ENCODE assay signal across 16 cellular contexts in genomic region chr13:23674795-23675640, GRCh38.
DNase-seq lines count a peak whose midpoint lies in the region; ATAC-seq, FAIRE-seq and TF ChIP-seq lines count a peak whose summit lies in the region.
"Had no signal": no experiment of that assay in that cellular context is flagged by ENCODE, and none has a peak within 500 bp of the region (broad histone marks: within the 10 kb centered on the region; RNA-seq: fewer than 3 reads in every experiment).

No MANE protein-coding gene starts in this region.

- no peak overlapping the region for H3K27ac ChIP-seq in left lung

- H3K27me3 ChIP-seq in left lung: no peaks in the 10 kb centered on the region

- peaks cover 21% of the 10 kb centered on the region for H3K36me3 Mint-ChIP-seq in WTC11

- no peak overlapping the region for H3K4me3 ChIP-seq in AG09309 (ENCODE audit: control insufficient read depth, low read depth, low read length)
- H3K4me3 ChIP-seq in fibroblast of villous mesenchyme (ENCODE audit: low read depth, low read length): no peak overlapping the region
- no peak overlapping the region for H3K4me3 ChIP-seq in left lung
- H3K4me3 ChIP-seq: lung had no signal

- TF ChIP-seq POLR2A in H54 (IDR thresholded peaks at IDR 0.05; ENCODE audit: low read depth, low read length): no peak

- no peaks in the 10 kb centered on the region for H3K36me3 ChIP-seq in left lung

- H3K4me1 Mint-ChIP-seq in WTC11: peaks cover 18% of the 10 kb centered on the region
- H3K4me1 Mint-ChIP-seq: activated B cell treated with CpG ODN at 0.5 μM for 24 hours had no signal

- DNase-seq in AG09309 (ENCODE audit: low read depth) (peak; percentile 46), HCEC 1CT (peak; percentile 94), WTC11 (ENCODE audit: low spot score) (no peak), fibroblast of villous mesenchyme (ENCODE audit: low read depth) (peak; percentile 90), left lung (no peak), H54 (ENCODE audit: insufficient read length, low spot score) (no peak), cerebellum (ENCODE audit: low spot score) (no peak)
- DNase-seq: activated B cell treated with CpG ODN at 0.5 μM for 24 hours; CD4-positive, alpha-beta T cell; cerebellar nuclear complex; NCI-H1105 treated with DMSO at 0.1 percent for 48 hours; NCI-H524 treated with DMSO at 0.1 percent for 48 hours; stimulated activated CD4-positive, alpha-beta T cell treated with anti-CD3 and anti-CD28 coated beads, Interleukin-2, amount 100 ng/mL, for 24 hours had no signal

- H3K4me1 ChIP-seq in left lung: peaks cover 0 to 6% of the 10 kb centered on the region in 2 donors

- no peak overlapping the region for H3K4me3 Mint-ChIP-seq in WTC11
- H3K4me3 Mint-ChIP-seq: activated B cell treated with CpG ODN at 0.5 μM for 24 hours; CD4-positive, alpha-beta T cell; stimulated activated naive CD8-positive, alpha-beta T cell treated with anti-CD3 and anti-CD28 coated beads, Interleukin-15, Interleukin-2, amounts not matched to agents 100 ng/mL and 50 ng/mL, for 24 hours had no signal

- TF ChIP-seq CTCF in AG09309 (IDR thresholded peaks at IDR 0.05; ENCODE audit: control insufficient read depth, insufficient read depth, low read depth, low read length, missing control alignments) (no peak), WTC11 (IDR thresholded peaks at IDR 0.05) (no peak), fibroblast of villous mesenchyme (IDR thresholded peaks at IDR 0.05; ENCODE audit: insufficient read depth, low read depth, low read length) (no peak), left lung (IDR thresholded peaks at IDR 0.05) (no peak)

- no peaks in the 10 kb centered on the region for H3K27me3 Mint-ChIP-seq in WTC11 (ENCODE audit: low read depth)

- intact Hi-C loops in left lung (cut with DNase I): no loop called here

- ATAC-seq in WTC11: no peak
- ATAC-seq in left lung: no peak
- ATAC-seq in GM18511 (IDR thresholded peaks at IDR 0.05; ENCODE audit: unreplicated experiment): no peak

- H3K9me3 ChIP-seq in left lung: peaks cover 0 to 2% of the 10 kb centered on the region in 2 donors

- CTCF ChIA-PET in WTC11 (lab: Charles Lee): interaction anchor here (1.9 kb wide), 1 partner anchor 208 kb away, joined by 5 read pairs; no protein-coding TSS in a partner anchor

- POLR2A ChIA-PET in WTC11 (lab: Charles Lee): no interaction called here

- no peak overlapping the region for H3K27ac Mint-ChIP-seq in WTC11
- H3K27ac Mint-ChIP-seq: activated B cell treated with CpG ODN at 0.5 μM for 24 hours; CD4-positive, alpha-beta T cell; stimulated activated naive CD8-positive, alpha-beta T cell treated with anti-CD3 and anti-CD28 coated beads, Interleukin-15, Interleukin-2, amounts not matched to agents 100 ng/mL and 50 ng/mL, for 24 hours had no signal

- H3K9me3 Mint-ChIP-seq in WTC11: peaks cover 32% of the 10 kb centered on the region
- H3K9me3 Mint-ChIP-seq: activated B cell treated with CpG ODN at 0.5 μM for 24 hours; CD4-positive, alpha-beta T cell; stimulated activated naive CD8-positive, alpha-beta T cell treated with anti-CD3 and anti-CD28 coated beads, Interleukin-15, Interleukin-2, amounts not matched to agents 100 ng/mL and 50 ng/mL, for 24 hours had no signal

- no peak for FAIRE-seq in H54 (lab: Jason Lieb, UNC)

TF ChIP-seq in WTC11, 78 proteins besides CTCF, POLR2A, EP300 and RAD21:
- TF ChIP-seq ZNF219 (CRISPR knock-in tag; IDR thresholded peaks at IDR 0.05; ENCODE audit: borderline replicate concordance): no peak
- peak; percentile 64; the same call in 1 of the 2 replicates for TF ChIP-seq GABPB1 (CRISPR knock-in tag; IDR thresholded peaks at IDR 0.05)

Comparison
In these comparisons a context has a peak if more than half of its experiments do, and no peak if none do; other contexts are left out.
1. DNase-seq: peak in AG09309 (single experiment), HCEC 1CT (single experiment) and fibroblast of villous mesenchyme (single experiment); none in WTC11 (single experiment), left lung (0 of 2), H54 (single experiment) and cerebellum (single experiment).